Comparison of ENCODE assay signal across 1 cellular context in genomic region chr14:23056257-23056955, GRCh38.
TF ChIP-seq lines count a peak whose summit lies in the region.

No MANE protein-coding gene starts in this region.

TF ChIP-seq in A549, 52 proteins besides CTCF, POLR2A, EP300 and RAD21:
- TF ChIP-seq BCL3 (IDR thresholded peaks at IDR 0.05): no peak
- TF ChIP-seq MAZ (IDR thresholded peaks at IDR 0.05; ENCODE audit: borderline replicate concordance, low read depth, low read length): 0 out of 2 replicates have a peak, but pooled peaks have one; percentile 47
- TF ChIP-seq, protein P1, sequence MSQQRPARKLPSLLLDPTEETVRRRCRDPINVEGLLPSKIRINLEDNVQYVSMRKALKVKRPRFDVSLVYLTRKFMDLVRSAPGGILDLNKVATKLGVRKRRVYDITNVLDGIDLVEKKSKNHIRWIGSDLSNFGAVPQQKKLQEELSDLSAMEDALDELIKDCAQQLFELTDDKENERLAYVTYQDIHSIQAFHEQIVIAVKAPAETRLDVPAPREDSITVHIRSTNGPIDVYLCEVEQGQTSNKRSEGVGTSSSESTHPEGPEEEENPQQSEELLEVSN (IDR thresholded peaks at IDR 0.05; ENCODE audit: borderline replicate concordance, low read depth): peak; percentile 26; the same call in 1 of the 2 replicates
- TF ChIP-seq HDAC2 (IDR thresholded peaks at IDR 0.05): no peak
- TF ChIP-seq GATA3 (IDR thresholded peaks at IDR 0.05; ENCODE audit: borderline replicate concordance): 0 out of 2 replicates have a peak, but pooled peaks have one; percentile 1
- peak; percentile 65 for TF ChIP-seq SMC3 (IDR thresholded peaks at IDR 0.05)
- TF ChIP-seq MAX (IDR thresholded peaks at IDR 0.05): peak; percentile 67
